8 cellular contexts compared by ENCODE assay signal in genomic region chr2:32064713-32065112, GRCh38. TPM values are rescaled to one million over a fixed set of nuclear protein-coding genes. Genes with fewer than 3 reads are reported as not detected.
A peak's percentile ranks its signal among the peaks of the same experiment; 100 is the strongest.
DNase-seq lines count a peak whose midpoint lies in the region; ATAC-seq, FAIRE-seq and TF ChIP-seq lines count a peak whose summit lies in the region.

No MANE protein-coding gene starts in this region.

- peak overlapping the region; percentile 76 for H3K27ac Mint-ChIP-seq in activated T-cell treated with anti-CD3 and anti-CD28 coated beads, Interleukin-2, amount 50 U/mL, for 72 hours
- no peak overlapping the region for H3K27ac Mint-ChIP-seq in astrocyte (ENCODE audit: unreplicated experiment)

- ATAC-seq in activated T-cell treated with anti-CD3 and anti-CD28 coated beads, Interleukin-2, amount 50 U/mL, for 72 hours (replicated peaks in 1 of 2) = no peak
- ATAC-seq in right lobe of liver (no peak), GM18868 (IDR thresholded peaks at IDR 0.05; ENCODE audit: unreplicated experiment) (no peak)

- intact Hi-C loops in right lobe of liver (cut with DNase I) = no loop called here

- H3K4me3 ChIP-seq in astrocyte (ENCODE audit: insufficient read depth, low read depth, low read length) (peak overlapping the region; percentile 85), right lobe of liver (peak overlapping the region; percentile 87 to 92 (median 91)), tibial nerve (peak overlapping the region; percentile 77 to 98 (median 88))

- peaks cover 3% of the 10 kb centered on the region for H4K20me1 ChIP-seq in astrocyte (ENCODE audit: insufficient read depth, low read length)

- peaks cover 21% of the 10 kb centered on the region for H3K79me2 ChIP-seq in astrocyte (ENCODE audit: insufficient read depth, low read length)

- no peak for DNase-seq in activated T-cell treated with anti-CD3 and anti-CD28 coated beads, Interleukin-2, amount 50 U/mL, for 72 hours
- DNase-seq in activated T-cell treated with anti-CD3 and anti-CD28 coated beads, Interleukin-2, amount 50 U/mL, for 48 hours = no peak
- DNase-seq in astrocyte (ENCODE audit: low read depth) (no peak), right lobe of liver (no peak), tibial nerve (ENCODE audit: low spot score in 2 of 2) (no peak), amygdala (lab: John Stamatoyannopoulos, UW) (no peak)
- no peak for DNase-seq in activated CD8-positive, alpha-beta memory T cell treated with anti-CD3 and anti-CD28 coated beads, Interleukin-2, amount 50 U/mL, for 4 hours

- peak overlapping the region; percentile 94 to 97 for H3K4me3 Mint-ChIP-seq in activated T-cell treated with anti-CD3 and anti-CD28 coated beads, Interleukin-2, amount 50 U/mL, for 72 hours
- peak overlapping the region; percentile 94 for H3K4me3 Mint-ChIP-seq in astrocyte (ENCODE audit: unreplicated experiment)

- no peaks in the 10 kb centered on the region for H3K9me3 ChIP-seq in astrocyte (ENCODE audit: insufficient read depth, low read depth, low read length)
- no peaks in the 10 kb centered on the region for H3K9me3 ChIP-seq in right lobe of liver
- H3K9me3 ChIP-seq in tibial nerve = no peaks in the 10 kb centered on the region

- H3K4me1 ChIP-seq in astrocyte (ENCODE audit: insufficient read depth, low read length) (no peaks in the 10 kb centered on the region), right lobe of liver (peaks cover 0 to 14% (median 2%) of the 10 kb centered on the region in 4 donors), tibial nerve (peaks cover 0 to 35% (median 4%) of the 10 kb centered on the region in 4 donors)

- no peaks in the 10 kb centered on the region for H3K27me3 Mint-ChIP-seq in activated T-cell treated with anti-CD3 and anti-CD28 coated beads, Interleukin-2, amount 50 U/mL, for 72 hours (ENCODE audit: low read depth)
- no peaks in the 10 kb centered on the region for H3K27me3 Mint-ChIP-seq in astrocyte (ENCODE audit: low read depth, unreplicated experiment)

- H3K36me3 ChIP-seq in astrocyte (ENCODE audit: insufficient read depth, low read length) (no peaks in the 10 kb centered on the region), right lobe of liver (no peaks in the 10 kb centered on the region), tibial nerve (peaks cover 0 to 5% (median 0%) of the 10 kb centered on the region in 3 donors)

- H3K27me3 ChIP-seq in astrocyte (ENCODE audit: insufficient read depth, low read length) = no peaks in the 10 kb centered on the region
- no peaks in the 10 kb centered on the region for H3K27me3 ChIP-seq in right lobe of liver
- no peaks in the 10 kb centered on the region for H3K27me3 ChIP-seq in tibial nerve

- H3K4me1 Mint-ChIP-seq in activated T-cell treated with anti-CD3 and anti-CD28 coated beads, Interleukin-2, amount 50 U/mL, for 72 hours (ENCODE audit: low read depth) = peaks cover 34% of the 10 kb centered on the region
- peaks cover 6% of the 10 kb centered on the region for H3K4me1 Mint-ChIP-seq in astrocyte (ENCODE audit: low read depth, unreplicated experiment)

- WGBS in right lobe of liver (ENCODE audit: insufficient coverage, low coverage, low lambda C conversion rate, missing lambda C conversion rate) = 74% methylated on average over 8 of the region's 8 CpGs
- 79 to 84% methylated on average over 8 of the region's 8 CpGs for WGBS in tibial nerve, 2 donors

- H3K36me3 Mint-ChIP-seq in activated T-cell treated with anti-CD3 and anti-CD28 coated beads, Interleukin-2, amount 50 U/mL, for 72 hours (ENCODE audit: insufficient read depth in 2 of 2) = peaks cover 1 to 3% of the 10 kb centered on the region in 2 donors
- H3K36me3 Mint-ChIP-seq in astrocyte (ENCODE audit: low read depth, unreplicated experiment) = no peaks in the 10 kb centered on the region

- no peak for TF ChIP-seq EP300 in tibial nerve (IDR thresholded peaks at IDR 0.05)

- H3K9ac ChIP-seq in astrocyte (ENCODE audit: low read length) = peak overlapping the region; percentile 81

- TF ChIP-seq CTCF in astrocyte (IDR thresholded peaks at IDR 0.05; ENCODE audit: insufficient read depth, low read depth, low read length) = no peak
- TF ChIP-seq CTCF in right lobe of liver (IDR thresholded peaks at IDR 0.05) = no peak
- TF ChIP-seq CTCF in tibial nerve (IDR thresholded peaks at IDR 0.05) = no peak

- H3K27ac ChIP-seq in astrocyte (ENCODE audit: low read depth, low read length) (no peak overlapping the region), right lobe of liver (peak overlapping the region in 2 of 3 donors; percentile 79 to 81), tibial nerve (peak overlapping the region in 2 of 4 donors; percentile 19 to 89)

- no peaks in the 10 kb centered on the region for H3K9me3 Mint-ChIP-seq in activated T-cell treated with anti-CD3 and anti-CD28 coated beads, Interleukin-2, amount 50 U/mL, for 72 hours
- H3K9me3 Mint-ChIP-seq in astrocyte (ENCODE audit: unreplicated experiment) = no peaks in the 10 kb centered on the region

- no peak for TF ChIP-seq POLR2A in right lobe of liver (IDR thresholded peaks at IDR 0.05)
- no peak for TF ChIP-seq POLR2A in tibial nerve (IDR thresholded peaks at IDR 0.05)

- FAIRE-seq in astrocyte (lab: Jason Lieb, UNC) = no peak

- peak overlapping the region; percentile 74 for H2AFZ ChIP-seq in astrocyte (ENCODE audit: low read depth, low read length)

- peak overlapping the region; percentile 94 for H3K4me2 ChIP-seq in astrocyte (ENCODE audit: low read length)

RNA-seq across cellular contexts. Expression of gene SPAST, which starts 1.4 kb away (rescaled TPM):
- total RNA-seq in activated T-cell treated with anti-CD3 and anti-CD28 coated beads, Interleukin-2, amount 50 U/mL, for 72 hours = 10 to 100 TPM; 24.8 to 28.6 TPM
- total RNA-seq in astrocyte (18.0 and 19.6 TPM in 2 replicates), right lobe of liver (10 to 100 TPM in 1 of 6 experiments, 1 to 10 TPM in 5; 7.7 to 11.5 (median 9.1) TPM), tibial nerve (10 to 100 TPM; 18.6 to 32.3 (median 25.2) TPM)

RNA-seq across cellular contexts. Expression of gene DPY30, which starts 25.1 kb away (rescaled TPM):
- 10 to 100 TPM; 59.1 to 70.9 TPM for total RNA-seq in activated T-cell treated with anti-CD3 and anti-CD28 coated beads, Interleukin-2, amount 50 U/mL, for 72 hours
- 63.7 and 71.1 TPM in 2 replicates for total RNA-seq in astrocyte
- total RNA-seq in right lobe of liver = 10 to 100 TPM; 23.8 to 42.7 (median 34.7) TPM
- 10 to 100 TPM; 31.6 to 59.2 (median 50.6) TPM for total RNA-seq in tibial nerve

RNA-seq across cellular contexts. Expression of gene MEMO1, which starts 53.9 kb away (rescaled TPM):
- 10 to 100 TPM; 45.9 to 47.7 TPM for total RNA-seq in activated T-cell treated with anti-CD3 and anti-CD28 coated beads, Interleukin-2, amount 50 U/mL, for 72 hours
- total RNA-seq in astrocyte = 59.7 and 65.2 TPM in 2 replicates
- 10 to 100 TPM; 19.6 to 28.0 (median 23.2) TPM for total RNA-seq in right lobe of liver
- total RNA-seq in tibial nerve = 10 to 100 TPM; 12.2 to 42.9 (median 17.5) TPM
